In genomic region chr18:12786669-12787068, GRCh38 we compare ENCODE assay signal across 33 cellular contexts.
"Had no signal": no experiment of that assay in that cellular context is flagged by ENCODE, and none has a peak within 500 bp of the region (broad histone marks: within the 10 kb centered on the region; RNA-seq: fewer than 3 reads in every experiment).

No MANE protein-coding gene starts in this region.

- H3K4me3 ChIP-seq: MG63, Peyer's patch, SJSA1 had no signal

- DNase-seq: Kasumi-1; MG63; NCI-H1048; NCI-H1092 treated with DMSO at 0.1 percent for 48 hours; NCI-H1105 treated with DMSO at 0.1 percent for 48 hours; NCI-H1417; NCI-H1436; NCI-H146; NCI-H1694; NCI-H187; NCI-H1930; NCI-H2029 treated with DMSO at 0.1 percent for 48 hours; NCI-H2081 treated with DMSO at 0.1 percent for 48 hours; NCI-H2107; NCI-H2171; NCI-H226; NCI-H446 treated with DMSO at 0.1 percent for 48 hours; NCI-H510A; NCI-H524; NCI-H526; NCI-H69; NCI-H748 treated with DMSO at 0.1 percent for 48 hours; NCI-H82; NK-92 treated with Interleukin-12 subunit alpha and Interleukin-12 subunit beta, amount 100 ng/mL, for 24 hours; OCI-M1; PC-3; Peyer's patch; Right ventricle myocardium superior; RPMI8226; SHP77 treated with DMSO at 0.1 percent for 48 hours; SK-N-SH; SW 1271 had no signal

- H3K4me2 ChIP-seq: SK-N-SH had no signal

- H3K9me3 ChIP-seq: MG63, Peyer's patch, SJSA1, SK-N-SH had no signal

- H3K27me3 ChIP-seq: MG63, Peyer's patch, SJSA1 had no signal

- H3K27ac ChIP-seq: Peyer's patch, SJSA1 had no signal

- H3K4me1 ChIP-seq: SJSA1 had no signal

- H3K36me3 ChIP-seq: MG63, Peyer's patch had no signal

- H3K9ac ChIP-seq: SK-N-SH had no signal

- ATAC-seq: PC-3 had no signal
